11 cellular contexts compared by ENCODE assay signal in the genomic region with DNA sequence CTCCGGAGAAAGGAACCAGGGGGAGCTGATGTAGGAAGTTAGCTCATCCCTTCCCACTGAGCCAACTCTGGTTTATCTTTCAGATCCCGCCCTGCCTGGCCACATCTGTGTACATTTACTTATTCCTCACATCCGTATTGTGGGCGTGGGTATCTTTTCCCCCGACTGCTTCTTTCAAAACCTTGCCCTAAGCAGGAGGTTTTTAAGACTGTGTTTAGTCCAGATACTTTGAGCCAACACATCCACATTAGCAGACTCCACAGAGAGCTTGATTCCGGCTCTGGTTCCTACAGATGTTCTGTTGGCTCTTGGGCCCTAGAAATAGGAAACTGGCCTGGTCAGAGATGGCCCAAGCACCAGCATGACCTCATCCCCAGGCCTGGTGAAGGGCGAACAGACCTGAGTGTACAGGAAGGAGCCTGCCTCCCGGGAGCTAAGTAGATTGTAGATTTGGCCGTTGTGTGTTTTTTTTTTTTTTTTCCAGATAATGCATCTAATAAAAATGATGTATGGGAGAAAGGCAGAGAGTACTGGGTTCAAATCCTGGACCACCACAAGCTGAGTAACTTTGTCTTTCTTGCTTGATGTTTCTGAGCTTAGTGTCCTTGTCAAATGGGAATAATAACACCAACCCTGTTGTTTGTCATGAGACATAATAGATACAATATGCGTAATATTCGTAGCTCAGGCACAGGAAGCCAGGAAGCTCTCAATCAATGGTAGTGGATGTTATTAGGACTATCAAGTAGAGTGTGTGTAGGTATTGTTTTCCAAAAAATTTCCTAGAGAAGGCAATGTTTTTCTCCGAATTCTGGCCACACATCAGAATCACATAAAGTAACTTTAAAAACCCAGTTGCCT.
DNase-seq lines count a peak whose midpoint lies in the region; ATAC-seq and TF ChIP-seq lines count a peak whose summit lies in the region.
"Had no signal": no experiment of that assay in that cellular context is flagged by ENCODE, and none has a peak within 500 bp of the region (broad histone marks: within the 10 kb centered on the region; RNA-seq: fewer than 3 reads in every experiment).

No MANE protein-coding gene starts in this region.

- peaks cover 0 to 2% of the 10 kb centered on the region in 2 donors for H3K4me1 ChIP-seq in esophagus (ENCODE audit: control insufficient read depth in 2 of 2, insufficient read depth in 2 of 2, low read length in 1 of 2)

- H3K27me3 ChIP-seq in esophagus (ENCODE audit: control insufficient read depth in 1 of 2, insufficient read depth in 2 of 2, low read length in 2 of 2) = no peaks in the 10 kb centered on the region

- no peak for ATAC-seq in GM19324 (IDR thresholded peaks at IDR 0.05; ENCODE audit: low FRiP score, unreplicated experiment)

- H3K36me3 Mint-ChIP-seq in type B pancreatic cell = peaks cover 11% of the 10 kb centered on the region
- peaks cover 4% of the 10 kb centered on the region for H3K36me3 Mint-ChIP-seq in activated CD4-positive, alpha-beta T cell treated with anti-CD3 and anti-CD28 coated beads, Interleukin-2, amount 10 ng/mL, durations not matched to agents 7 days and 5 days (ENCODE audit: low read depth)

- H3K9me3 ChIP-seq in esophagus (ENCODE audit: control insufficient read depth in 2 of 2, insufficient read depth in 1 of 2, low read depth in 1 of 2, low read length in 1 of 2) = no peaks in the 10 kb centered on the region

- no peak overlapping the region for H3K27ac Mint-ChIP-seq in type B pancreatic cell
- no peak overlapping the region for H3K27ac Mint-ChIP-seq in activated CD4-positive, alpha-beta T cell treated with anti-CD3 and anti-CD28 coated beads, Interleukin-2, amount 10 ng/mL, durations not matched to agents 7 days and 5 days

- no peak for TF ChIP-seq CTCF in HFF-Myc (IDR thresholded peaks at IDR 0.05; ENCODE audit: low read depth, low read length, missing control alignments)
- TF ChIP-seq CTCF in type B pancreatic cell (conservative IDR thresholded peaks at IDR 0.05) = no peak

- 65 to 76% methylated on average over 12 of the region's 12 CpGs for WGBS in esophagus, 2 donors

- peak; percentile 80 for DNase-seq in HFF-Myc (ENCODE audit: extremely low read depth, low read depth)
- DNase-seq in lung microvascular endothelial cell (ENCODE audit: low read depth in 2 of 2) = peak; percentile 75 to 89
- no peak for DNase-seq in type B pancreatic cell (ENCODE audit: extremely low spot score, unreplicated experiment)
- no peak for DNase-seq in NCI-H187 (lab: John Stamatoyannopoulos, UW)
- DNase-seq in activated CD4-positive, alpha-beta T cell treated with anti-CD3 and anti-CD28 coated beads, Interleukin-2, amount 10 ng/mL, durations not matched to agents 7 days and 5 days = no peak
- DNase-seq in SW 1271 (lab: John Stamatoyannopoulos, UW) = no peak
- DNase-seq: activated T-cell treated with anti-CD3 and anti-CD28 coated beads, Interleukin-2, amount 50 U/mL, for 1 hour; NCI-H187 treated with DMSO at 0.1 percent for 48 hours had no signal

- POLR2A ChIA-PET in activated CD4-positive, alpha-beta T cell treated with anti-CD3 and anti-CD28 coated beads, Interleukin-2, amount 10 ng/mL, durations not matched to agents 7 days and 5 days (lab: Charles Lee) = no interaction called here

- CTCF ChIA-PET in activated CD4-positive, alpha-beta T cell treated with anti-CD3 and anti-CD28 coated beads, Interleukin-2, amount 10 ng/mL, durations not matched to agents 7 days and 5 days (lab: Charles Lee) = interaction anchor here (0.8 to 1.1 kb wide), 2 partner anchors 35 to 319 kb away, joined by 3 read pairs; no protein-coding TSS in a partner anchor

- peaks cover 11% of the 10 kb centered on the region for H3K9me3 Mint-ChIP-seq in type B pancreatic cell
- peaks cover 10% of the 10 kb centered on the region for H3K9me3 Mint-ChIP-seq in activated CD4-positive, alpha-beta T cell treated with anti-CD3 and anti-CD28 coated beads, Interleukin-2, amount 10 ng/mL, durations not matched to agents 7 days and 5 days

- peaks cover 8% of the 10 kb centered on the region for H3K27me3 Mint-ChIP-seq in type B pancreatic cell
- no peaks in the 10 kb centered on the region for H3K27me3 Mint-ChIP-seq in activated CD4-positive, alpha-beta T cell treated with anti-CD3 and anti-CD28 coated beads, Interleukin-2, amount 10 ng/mL, durations not matched to agents 7 days and 5 days

- 0 out of 2 replicates have a peak overlapping the region, but pooled peaks have one; percentile 2 for H3K4me3 ChIP-seq in HFF-Myc (replicated peaks; ENCODE audit: low read depth, low read length)
- no peak overlapping the region for H3K4me3 ChIP-seq in esophagus (ENCODE audit: low read depth in 1 of 2, low read length in 2 of 2)

- peaks cover 40% of the 10 kb centered on the region for H3K4me1 Mint-ChIP-seq in type B pancreatic cell (ENCODE audit: unreplicated experiment)
- H3K4me1 Mint-ChIP-seq in activated CD4-positive, alpha-beta T cell treated with anti-CD3 and anti-CD28 coated beads, Interleukin-2, amount 10 ng/mL, durations not matched to agents 7 days and 5 days = no peaks in the 10 kb centered on the region

- H3K4me3 Mint-ChIP-seq in type B pancreatic cell = peak overlapping the region; percentile 32
- no peak overlapping the region for H3K4me3 Mint-ChIP-seq in activated CD4-positive, alpha-beta T cell treated with anti-CD3 and anti-CD28 coated beads, Interleukin-2, amount 10 ng/mL, durations not matched to agents 7 days and 5 days

- H3K36me3 ChIP-seq in esophagus (ENCODE audit: control insufficient read depth in 2 of 2, insufficient read depth in 2 of 2, low read length in 1 of 2) = no peaks in the 10 kb centered on the region

- peak overlapping the region; percentile 1 to 53 for H3K27ac ChIP-seq in esophagus (ENCODE audit: low read depth in 2 of 2, low read length in 1 of 2)
- H3K27ac ChIP-seq: HL-60 had no signal

Comparison
In these comparisons a context has a peak if more than half of its experiments do, and no peak if none do; other contexts are left out.
1. DNase-seq: peak in HFF-Myc (single experiment) and lung microvascular endothelial cell (2 of 2); none in type B pancreatic cell (single experiment), NCI-H187 (0 of 2), activated CD4-positive, alpha-beta T cell treated with anti-CD3 and anti-CD28 coated beads, Interleukin-2, amount 10 ng/mL, durations not matched to agents 7 days and 5 days (single experiment) and SW 1271 (0 of 2).